8 cellular contexts compared by ENCODE assay signal in genomic region chr12:40105265-40105514, GRCh38. TPM values are rescaled to one million over a fixed set of nuclear protein-coding genes. Genes with fewer than 3 reads are reported as not detected.
DNase-seq lines count a peak whose midpoint lies in the region; ATAC-seq and TF ChIP-seq lines count a peak whose summit lies in the region.

No MANE protein-coding gene starts in this region.

- H3K4me3 ChIP-seq in GM23248 (peak overlapping the region; percentile 74), NT2/D1 (ENCODE audit: insufficient read length, low read depth) (peak overlapping the region; percentile 78), endocrine pancreas (ENCODE audit: control insufficient read depth, insufficient read depth, low read length) (no peak overlapping the region)
- H3K4me3 ChIP-seq in naive thymus-derived CD4-positive, alpha-beta T cell (ENCODE audit: low read length), result peak overlapping the region; percentile 61

- H3K27ac ChIP-seq in C4-2B (peak overlapping the region; percentile 60), GM23248 (no peak overlapping the region)
- H3K27ac ChIP-seq in naive thymus-derived CD4-positive, alpha-beta T cell (ENCODE audit: low read depth, low read length), result peak overlapping the region; percentile 66

- H3K4me1 ChIP-seq in GM23248 (ENCODE audit: insufficient read depth) (peaks cover 10% of the 10 kb centered on the region), NT2/D1 (ENCODE audit: insufficient read depth, insufficient read length) (no peaks in the 10 kb centered on the region), endocrine pancreas (ENCODE audit: control insufficient read depth, insufficient read depth, low read length) (peaks cover 14% of the 10 kb centered on the region)
- peaks cover 10 to 16% of the 10 kb centered on the region in 2 donors for H3K4me1 ChIP-seq in naive thymus-derived CD4-positive, alpha-beta T cell (ENCODE audit: control insufficient read depth in 2 of 2, insufficient read depth in 2 of 2, low read length in 2 of 2)

- H3K27ac Mint-ChIP-seq in naive thymus-derived CD4-positive, alpha-beta T cell, result no peak overlapping the region

- WGBS in GM23248 (ENCODE audit: low coverage in 1 of 2, low lambda C conversion rate in 2 of 2, missing lambda C conversion rate in 2 of 2), 2 experiments, result 1% methylated on average over 23 to 24 of the region's 26 CpGs

- peaks cover 23 to 38% (median 31%) of the 10 kb centered on the region in 7 donors for H3K4me1 Mint-ChIP-seq in naive thymus-derived CD4-positive, alpha-beta T cell

- peaks cover 17% of the 10 kb centered on the region for H3K79me2 ChIP-seq in GM23248 (ENCODE audit: insufficient read depth)

- H3K9ac ChIP-seq in GM23248 (peak overlapping the region; percentile 76), NT2/D1 (ENCODE audit: insufficient read length, low read depth) (peak overlapping the region; percentile 91), endocrine pancreas (ENCODE audit: control insufficient read depth, insufficient read depth, low read length) (peak overlapping the region; percentile 70)

- POLR2A ChIA-PET in naive thymus-derived CD4-positive, alpha-beta T cell (lab: Charles Lee), result no interaction called here

- CTCF ChIA-PET in naive thymus-derived CD4-positive, alpha-beta T cell (lab: Charles Lee), result interaction anchor here (1.2 to 5.3 kb wide), 2 partner anchors 91 to 95 kb away, joined by 3 to 33 read pairs; no protein-coding TSS in a partner anchor

- no peak for ATAC-seq in naive thymus-derived CD4-positive, alpha-beta T cell
- no peak for ATAC-seq in GM18861 (IDR thresholded peaks at IDR 0.05; ENCODE audit: unreplicated experiment)

- H3K4me2 ChIP-seq in GM23248 (ENCODE audit: unreplicated experiment), result peak overlapping the region; percentile 64

- H3K36me3 ChIP-seq in GM23248 (ENCODE audit: low read depth) (no peaks in the 10 kb centered on the region), NT2/D1 (ENCODE audit: insufficient read depth, insufficient read length, low read length) (no peaks in the 10 kb centered on the region), endocrine pancreas (ENCODE audit: control insufficient read depth, insufficient read depth, low read length) (no peaks in the 10 kb centered on the region)
- H3K36me3 ChIP-seq in naive thymus-derived CD4-positive, alpha-beta T cell (ENCODE audit: control insufficient read depth in 2 of 3, insufficient read depth in 3 of 3, low read length in 3 of 3), result no peaks in the 10 kb centered on the region

- H3K4me3 Mint-ChIP-seq in naive thymus-derived CD4-positive, alpha-beta T cell, result peak overlapping the region in 9 of 10 donors; percentile 80 to 94 (median 86)

- TF ChIP-seq CTCF in C4-2B (conservative IDR thresholded peaks at IDR 0.05), result no peak

- H4K20me1 ChIP-seq in GM23248 (ENCODE audit: insufficient read depth), result no peaks in the 10 kb centered on the region

- in situ Hi-C loops in GM23248 (cut with MboI), result no loop called here

- H3K9me3 ChIP-seq in GM23248 (ENCODE audit: low read depth) (no peaks in the 10 kb centered on the region), NT2/D1 (ENCODE audit: insufficient read depth, low read length) (no peaks in the 10 kb centered on the region), endocrine pancreas (ENCODE audit: control insufficient read depth, low read length) (no peaks in the 10 kb centered on the region)
- H3K9me3 ChIP-seq in naive thymus-derived CD4-positive, alpha-beta T cell (ENCODE audit: control insufficient read depth in 2 of 3, low read length in 3 of 3), result no peaks in the 10 kb centered on the region

- peak overlapping the region; percentile 82 for H2AFZ ChIP-seq in GM23248

- H3K36me3 Mint-ChIP-seq in naive thymus-derived CD4-positive, alpha-beta T cell, result no peaks in the 10 kb centered on the region

- H3K9me2 ChIP-seq in GM23248 (ENCODE audit: insufficient read depth), result no peaks in the 10 kb centered on the region

- H3K27me3 Mint-ChIP-seq in naive thymus-derived CD4-positive, alpha-beta T cell, result peaks cover 0 to 32% (median 4%) of the 10 kb centered on the region in 5 donors

- peaks cover 11% of the 10 kb centered on the region; the same call in 1 of the 2 replicates for H3F3A ChIP-seq in GM23248 (ENCODE audit: insufficient read depth)

- peaks cover 0 to 1% (median 0%) of the 10 kb centered on the region in 11 donors for H3K9me3 Mint-ChIP-seq in naive thymus-derived CD4-positive, alpha-beta T cell

- DNase-seq in GM23248, result no peak
- DNase-seq in NT2/D1 (ENCODE audit: low read depth, low spot score), result no peak
- peak in 1 of 9 donors; percentile 3 for DNase-seq in naive thymus-derived CD4-positive, alpha-beta T cell
- no peak for DNase-seq in NCI-H510A (lab: John Stamatoyannopoulos, UW)
- DNase-seq in NCI-H2107 (lab: John Stamatoyannopoulos, UW), result no peak

- H3K27me3 ChIP-seq in GM23248 (replicated peaks; ENCODE audit: insufficient read depth) (no peaks in the 10 kb centered on the region), NT2/D1 (ENCODE audit: insufficient read depth, insufficient read length) (peaks cover 22% of the 10 kb centered on the region), endocrine pancreas (ENCODE audit: control insufficient read depth, insufficient read depth, low read length) (no peaks in the 10 kb centered on the region)
- H3K27me3 ChIP-seq in naive thymus-derived CD4-positive, alpha-beta T cell (ENCODE audit: control insufficient read depth in 2 of 2, insufficient read depth in 2 of 2, low read length in 2 of 2), result no peaks in the 10 kb centered on the region

- intact Hi-C loops in naive thymus-derived CD4-positive, alpha-beta T cell (cut with micrococcal nuclease), result loop anchor here (5.0 to 10.0 kb wide), 4 partner anchors 418 to 1990 kb away; partner anchors contain the start of genes ALG10B (in 1 of the 2) and CPNE8 (in 1 of the 2)

RNA-seq across cellular contexts. Expression of gene SLC2A13, which starts 0.7 kb away (rescaled TPM):
- total RNA-seq in GM23248 (2014; rRNA removed; shearing (Covaris generic)), result 8.1 and 9.2 TPM in 2 replicates
- 2.7 and 3.3 TPM in 2 replicates for polyA plus RNA-seq in GM23248 (2016; fragmentation: Nextera tagmentation; extraction: Ambion mirVana)
- 1 to 10 TPM; 3.1 to 5.8 (median 4.6) TPM for total RNA-seq in naive thymus-derived CD4-positive, alpha-beta T cell
- 1 to 10 TPM; 1.2 to 1.4 TPM for polyA plus RNA-seq in naive thymus-derived CD4-positive, alpha-beta T cell
